ENCODE assay signal across 25 cellular contexts in genomic region chr3:35409991-35410390, GRCh38.
DNase-seq lines count a peak whose midpoint lies in the region; ATAC-seq, FAIRE-seq and TF ChIP-seq lines count a peak whose summit lies in the region.
"Had no signal": no experiment of that assay in that cellular context is flagged by ENCODE, and none has a peak within 500 bp of the region (broad histone marks: within the 10 kb centered on the region; RNA-seq: fewer than 3 reads in every experiment).

No MANE protein-coding gene starts in this region.

- H3K4me2 ChIP-seq in HepG2 (ENCODE audit: low read depth, low read length) = no peak overlapping the region
- no peak overlapping the region for H3K4me2 ChIP-seq in H1 (ENCODE audit: insufficient read depth in 1 of 2, low read depth in 2 of 2, low read length in 2 of 2)
- H3K4me2 ChIP-seq: BLaER1 treated with 17β-estradiol and CSF1 and Interleukin-3, amounts not matched to agents 10 nM and 100 nM; GM23338 had no signal

- H3K9ac ChIP-seq in HepG2 (ENCODE audit: insufficient read depth, low read depth, low read length) (no peak overlapping the region), H1 (replicated peaks in 1 of 4; ENCODE audit: extremely low read depth in 1 of 4, low read depth in 3 of 4, low read length in 3 of 4) (no peak overlapping the region), kidney (ENCODE audit: low read length in 2 of 2) (no peak overlapping the region)
- H3K9ac ChIP-seq: BLaER1 treated with 17β-estradiol and CSF1 and Interleukin-3, amounts not matched to agents 10 nM and 100 nM had no signal

- H3K79me1 ChIP-seq in H1 (ENCODE audit: low read depth, low read length) = no peaks in the 10 kb centered on the region

- H2BK20ac ChIP-seq in H1 (ENCODE audit: low read length) = no peak overlapping the region

- in situ Hi-C loops in HepG2 (cut with HindIII; ENCODE audit: extremely low pct_ligation_motif_present, low pct_unique_long_range_greater_than_20kb) = no loop called here

- POLR2A ChIA-PET in HepG2 (lab: Yijun Ruan, JAX) = no interaction called here
- POLR2A ChIA-PET in H1 (lab: Charles Lee; ENCODE audit: partially characterized antibody) = no interaction called here

- H3K9me3 ChIP-seq in HepG2 (ENCODE audit: low read length) (peaks cover 4% of the 10 kb centered on the region; the same call in 1 of the 2 replicates), right lobe of liver (no peaks in the 10 kb centered on the region), H1 (ENCODE audit: insufficient read depth in 2 of 2, low read depth in 1 of 2, low read length in 1 of 2) (no peaks in the 10 kb centered on the region), kidney (ENCODE audit: control insufficient read depth in 1 of 2, low read length in 2 of 2) (no peaks in the 10 kb centered on the region)
- H3K9me3 ChIP-seq: BE2C; BLaER1 treated with 17β-estradiol and CSF1 and Interleukin-3, amounts not matched to agents 10 nM and 100 nM; HAP-1 had no signal

- H2AFZ ChIP-seq in HepG2 (ENCODE audit: low read length) (no peak overlapping the region), H1 (ENCODE audit: low read length) (no peak overlapping the region)
- H2AFZ ChIP-seq: GM23338 had no signal

- DNase-seq in HepG2 (ENCODE audit: low spot score) (no peak), right lobe of liver (no peak), H1 (ENCODE audit: low read depth in 1 of 2, low spot score in 2 of 2) (no peak), kidney (no peak), NOMO-1 treated with DMSO at 0.1 percent for 48 hours (lab: John Stamatoyannopoulos, UW; ENCODE audit: unreplicated experiment) (no peak), NCI-H2171 treated with DMSO at 0.1 percent for 48 hours (lab: John Stamatoyannopoulos, UW) (no peak)
- DNase-seq: ACHN; AML-193; BE2C; CD4-positive, alpha-beta T cell; CD8-positive, alpha-beta memory T cell; DMS 273 treated with DMSO at 0.1 percent for 48 hours; DMS79; EL; GDM1; HFFc6 had no signal

- TF ChIP-seq RAD21 in HepG2 (CRISPR knock-in tag; IDR thresholded peaks at IDR 0.05) = no peak
- no peak for TF ChIP-seq RAD21 in H1 (IDR thresholded peaks at IDR 0.05 in 1 of 2, conservative IDR thresholded peaks at IDR 0.05 in 1 of 2; ENCODE audit: low read depth in 2 of 2, low read length in 2 of 2)

- H3K23me2 ChIP-seq in H1 (ENCODE audit: low read depth, low read length) = no peaks in the 10 kb centered on the region

- no peak overlapping the region for H4K5ac ChIP-seq in H1 (ENCODE audit: insufficient read length, low read depth, low read length)

- H2BK120ac ChIP-seq in H1 (replicated peaks; ENCODE audit: low read depth, low read length) = no peak overlapping the region

- H2BK5ac ChIP-seq in H1 (ENCODE audit: low read depth, low read length) = no peak overlapping the region

- CTCF ChIA-PET in HepG2 (lab: Yijun Ruan, JAX; ENCODE audit: low intra/inter-chr PET ratio, low total read pairs) (no interaction called here), H1 (lab: Charles Lee; ENCODE audit: partially characterized antibody) (no interaction called here)

- H3K18ac ChIP-seq in H1 (ENCODE audit: extremely low read depth, low read length) = no peak overlapping the region

- no peak overlapping the region for H3K56ac ChIP-seq in H1 (replicated peaks; ENCODE audit: insufficient read length, low read depth, low read length)

- no peak overlapping the region for H3K4ac ChIP-seq in H1 (replicated peaks; ENCODE audit: insufficient read length, low read depth, low read length)

- no peak for TF ChIP-seq POLR2A in HepG2 (IDR thresholded peaks at IDR 0.05; ENCODE audit: insufficient read depth in 1 of 2, low read depth in 2 of 2, low read length in 2 of 2)
- TF ChIP-seq POLR2A in right lobe of liver (IDR thresholded peaks at IDR 0.05) = no peak
- no peak for TF ChIP-seq POLR2A in H1 (IDR thresholded peaks at IDR 0.05; ENCODE audit: control extremely low read depth in 1 of 2, low read depth in 2 of 2, low read length in 2 of 2)

- H3K4me1 ChIP-seq in HepG2 (ENCODE audit: insufficient read depth, low read length) (no peaks in the 10 kb centered on the region), right lobe of liver (no peaks in the 10 kb centered on the region), H1 (replicated peaks in 1 of 4; ENCODE audit: control insufficient read depth in 3 of 4, insufficient read depth in 4 of 4, low read length in 3 of 4) (no peaks in the 10 kb centered on the region), kidney (ENCODE audit: control insufficient read depth in 1 of 2, insufficient read depth in 1 of 2, low read depth in 1 of 2, low read length in 2 of 2) (no peaks in the 10 kb centered on the region)
- H3K4me1 ChIP-seq: BE2C; BLaER1 treated with 17β-estradiol and CSF1 and Interleukin-3, amounts not matched to agents 10 nM and 100 nM; HAP-1 had no signal

- no peak overlapping the region for H3K14ac ChIP-seq in H1 (ENCODE audit: insufficient read length)

- intact Hi-C loops in HepG2 (cut with micrococcal nuclease; ENCODE audit: unreplicated experiment) (no loop called here), right lobe of liver (cut with DNase I) (no loop called here), kidney (cut with DNase I) (no loop called here)

- H3K4me3 ChIP-seq in HepG2 (replicated peaks in 1 of 3; ENCODE audit: insufficient read depth in 1 of 3, low read depth in 2 of 3, low read length in 3 of 3) (no peak overlapping the region), right lobe of liver (no peak overlapping the region), H1 (ENCODE audit: extremely low read depth in 1 of 4, insufficient read depth in 2 of 4, low read depth in 3 of 4, low read length in 4 of 4) (no peak overlapping the region), kidney (ENCODE audit: low read length in 2 of 2) (no peak overlapping the region)
- H3K4me3 ChIP-seq: BLaER1 treated with 17β-estradiol and CSF1 and Interleukin-3, amounts not matched to agents 10 nM and 100 nM; GM12878; GM23338; HAP-1 had no signal

- H4K20me1 ChIP-seq in HepG2 (ENCODE audit: insufficient read depth, low read length) (no peaks in the 10 kb centered on the region), H1 (replicated peaks in 1 of 2; ENCODE audit: control insufficient read depth in 1 of 2, insufficient read depth in 2 of 2, low read length in 2 of 2) (no peaks in the 10 kb centered on the region)
- H4K20me1 ChIP-seq: BLaER1 treated with 17β-estradiol and CSF1 and Interleukin-3, amounts not matched to agents 10 nM and 100 nM had no signal

- H2AK5ac ChIP-seq in H1 (ENCODE audit: low read depth, low read length) = no peak overlapping the region

- H4K8ac ChIP-seq in H1 (ENCODE audit: extremely low read depth, insufficient read depth, low read length) = no peak overlapping the region

- H3K36me3 ChIP-seq in HepG2 (replicated peaks in 1 of 2; ENCODE audit: control insufficient read depth in 1 of 2, insufficient read depth in 2 of 2, low read length in 2 of 2) = no peaks in the 10 kb centered on the region
- no peaks in the 10 kb centered on the region for H3K36me3 ChIP-seq in right lobe of liver
- no peaks in the 10 kb centered on the region for H3K36me3 ChIP-seq in H1 (ENCODE audit: control insufficient read depth in 2 of 4, insufficient read depth in 4 of 4, low read length in 3 of 4)
- H3K36me3 ChIP-seq in kidney (ENCODE audit: control insufficient read depth in 1 of 2, insufficient read depth in 2 of 2, low read length in 2 of 2) = no peaks in the 10 kb centered on the region
- H3K36me3 ChIP-seq: BE2C; BLaER1 treated with 17β-estradiol and CSF1 and Interleukin-3, amounts not matched to agents 10 nM and 100 nM; HAP-1 had no signal

- no TSS peak for BruUV-seq in HepG2 (replicated peaks; lab: Mats Ljungman, UMichigan)

- H3K27me3 ChIP-seq in HepG2 (ENCODE audit: control insufficient read depth in 1 of 2, insufficient read depth in 2 of 2, low read length in 2 of 2) (no peaks in the 10 kb centered on the region), right lobe of liver (no peaks in the 10 kb centered on the region), H1 (replicated peaks in 1 of 4; ENCODE audit: control insufficient read depth in 3 of 4, extremely low read depth in 1 of 4, insufficient read depth in 3 of 4, low read length in 3 of 4) (peaks cover 0 to 1% (median 0%) of the 10 kb centered on the region in 4 experiments; a peak in 1 of 7 replicates)
- H3K27me3 ChIP-seq: BE2C; BLaER1 treated with 17β-estradiol and CSF1 and Interleukin-3, amounts not matched to agents 10 nM and 100 nM had no signal

- no peak for FAIRE-seq in HepG2 (lab: Jason Lieb, UNC)
- no peak for FAIRE-seq in H1 (lab: Jason Lieb, UNC)
- peak; percentile 33 for FAIRE-seq in kidney (lab: Jason Lieb, UNC)
- FAIRE-seq: D721Med, GM12878, GM19239, H54 had no signal

- no peak overlapping the region for H2BK12ac ChIP-seq in H1 (ENCODE audit: low read depth, low read length)

- no peak overlapping the region for H2BK15ac ChIP-seq in H1 (ENCODE audit: low read length)

- H3K23ac ChIP-seq in H1 (ENCODE audit: insufficient read length) = no peak overlapping the region

- no peak for TF ChIP-seq CTCF in HepG2 (CRISPR knock-in tag; IDR thresholded peaks at IDR 0.05)
- TF ChIP-seq CTCF in right lobe of liver (IDR thresholded peaks at IDR 0.05) = no peak
- TF ChIP-seq CTCF in H1 (IDR thresholded peaks at IDR 0.05; ENCODE audit: control extremely low read depth in 1 of 3, insufficient read depth in 1 of 3, low read depth in 1 of 3, low read length in 3 of 3) = no peak
- TF ChIP-seq CTCF in kidney (IDR thresholded peaks at IDR 0.05; ENCODE audit: borderline replicate concordance, extremely low read depth, insufficient read depth) = no peak

- WGBS in HepG2 (ENCODE audit: low lambda C conversion rate) = 80% methylated on average over 1 of the region's 1 CpG
- WGBS in right lobe of liver (ENCODE audit: insufficient coverage, low coverage, low lambda C conversion rate, missing lambda C conversion rate) = 100% methylated on average over 1 of the region's 1 CpG
- WGBS in H1 (ENCODE audit: extremely low coverage in 1 of 2, insufficient coverage in 1 of 2, insufficient read length in 1 of 2, insufficient replicate concordance in 2 of 2, low coverage in 1 of 2, low lambda C conversion rate in 2 of 2, missing lambda C conversion rate in 1 of 2), 2 experiments = 94% methylated on average over 1 of the region's 1 CpG; no CpG with 5 or more reads in 1 of the 2 experiments

- no peak overlapping the region for H4K91ac ChIP-seq in H1 (replicated peaks; ENCODE audit: insufficient read length, low read length)

- H3K79me2 ChIP-seq in HepG2 (ENCODE audit: insufficient read depth, low read length) (no peaks in the 10 kb centered on the region), H1 (ENCODE audit: control insufficient read depth in 1 of 2, insufficient read depth in 2 of 2, low read length in 2 of 2) (no peaks in the 10 kb centered on the region)

- H3K27ac ChIP-seq in HepG2 (ENCODE audit: extremely low read length, insufficient read depth, low read length) (no peak overlapping the region), right lobe of liver (no peak overlapping the region), H1 (ENCODE audit: low read depth, low read length) (no peak overlapping the region), kidney (ENCODE audit: low read depth in 2 of 2, low read length in 2 of 2) (no peak overlapping the region)
- H3K27ac ChIP-seq: 22Rv1; BLaER1 treated with 17β-estradiol and CSF1 and Interleukin-3, amounts not matched to agents 10 nM and 100 nM had no signal

- TF ChIP-seq EP300 in HepG2 (IDR thresholded peaks at IDR 0.05; ENCODE audit: low read depth in 2 of 2, low read length in 2 of 2) (no peak), HepG2 (CRISPR knock-in tag; IDR thresholded peaks at IDR 0.05; ENCODE audit: borderline replicate concordance) (no peak), H1 (IDR thresholded peaks at IDR 0.05; ENCODE audit: borderline replicate concordance in 1 of 2, low read depth in 2 of 2, low read length in 2 of 2) (no peak)

- ATAC-seq in HepG2 = no peak
- ATAC-seq in right lobe of liver = no peak
- no peak for ATAC-seq in GM19351 (IDR thresholded peaks at IDR 0.05; ENCODE audit: unreplicated experiment)
- ATAC-seq: GM12878, GM23338 had no signal

Comparison
In these comparisons a context has a peak if more than half of its experiments do, and no peak if none do; other contexts are left out.
1. Of the 41 proteins assayed by ChIP-seq in both HepG2 and H1: peak only in HepG2: none; only in H1: none; in both: MAFK; in neither: 40.